Comparison of ENCODE assay signal across 14 cellular contexts in the genomic region with DNA sequence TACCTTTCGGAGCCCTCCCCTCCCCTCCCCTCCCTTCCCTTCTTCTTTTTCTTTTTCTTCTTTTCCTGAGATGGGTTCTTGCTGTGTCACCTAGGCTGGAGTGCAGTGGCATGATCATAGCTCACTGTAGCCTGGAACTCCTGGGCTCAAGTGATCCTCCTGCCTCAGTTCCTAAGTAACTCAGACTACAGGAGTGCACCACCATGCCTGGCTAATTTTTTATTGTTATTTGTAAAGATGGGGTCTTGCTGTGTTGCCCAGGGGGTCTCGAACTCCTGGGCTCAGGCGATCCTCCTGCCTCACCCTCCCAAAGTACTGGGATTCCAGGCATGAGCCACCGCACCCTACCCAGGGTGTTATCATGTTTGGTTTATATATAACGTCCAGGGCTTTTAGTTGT.
"Had no signal": no experiment of that assay in that cellular context is flagged by ENCODE, and none has a peak within 500 bp of the region (broad histone marks: within the 10 kb centered on the region; RNA-seq: fewer than 3 reads in every experiment).

No MANE protein-coding gene starts in this region.

- H3K36me3 Mint-ChIP-seq: activated CD4-positive, alpha-beta memory T cell treated with anti-CD3 and anti-CD28 coated beads for 36 hours; stimulated activated naive B cell treated with anti-CD40 and anti-IgM and Interleukin-4, amounts not matched to agents 10 μg/mL and 1 μg/mL and 100 μg/mL, for 72 hours; T-cell; type B pancreatic cell had no signal

- H3K4me1 ChIP-seq: foreskin keratinocyte, psoas muscle had no signal

- H3K36me3 ChIP-seq: spleen had no signal

- H3K9me3 Mint-ChIP-seq: activated CD4-positive, alpha-beta memory T cell treated with anti-CD3 and anti-CD28 coated beads for 36 hours; nephron; stimulated activated naive B cell treated with anti-CD40 and anti-IgM and Interleukin-4, amounts not matched to agents 10 μg/mL and 1 μg/mL and 100 μg/mL, for 72 hours; T-cell; type B pancreatic cell had no signal

- DNase-seq: activated T-cell treated with anti-CD3 and anti-CD28 coated beads for 4 hours; foreskin keratinocyte; left colon; mammary epithelial cell; stimulated activated CD4-positive, alpha-beta T cell treated with anti-CD3 and anti-CD28 coated beads, Interleukin-1b, Interleukin-23, amount 100 ng/mL, for 48 hours; stimulated activated naive B cell treated with anti-CD40 and anti-IgM and Interleukin-4, amounts not matched to agents 10 μg/mL and 1 μg/mL and 100 μg/mL, for 72 hours had no signal

- H3K27me3 Mint-ChIP-seq: activated CD4-positive, alpha-beta memory T cell treated with anti-CD3 and anti-CD28 coated beads for 36 hours; stimulated activated naive B cell treated with anti-CD40 and anti-IgM and Interleukin-4, amounts not matched to agents 10 μg/mL and 1 μg/mL and 100 μg/mL, for 72 hours; T-cell; type B pancreatic cell had no signal

- H3K4me3 Mint-ChIP-seq: activated CD4-positive, alpha-beta memory T cell treated with anti-CD3 and anti-CD28 coated beads for 36 hours; nephron; type B pancreatic cell had no signal

- H3K4me3 ChIP-seq: psoas muscle, SK-N-MC had no signal

- H3K9me3 ChIP-seq: psoas muscle, spleen had no signal

- H3K27ac ChIP-seq: foreskin keratinocyte, psoas muscle, SK-N-MC, spleen had no signal

- ATAC-seq: foreskin keratinocyte, psoas muscle, sciatic nerve had no signal

- H3K27ac Mint-ChIP-seq: activated CD4-positive, alpha-beta memory T cell treated with anti-CD3 and anti-CD28 coated beads for 36 hours; stimulated activated naive B cell treated with anti-CD40 and anti-IgM and Interleukin-4, amounts not matched to agents 10 μg/mL and 1 μg/mL and 100 μg/mL, for 72 hours; type B pancreatic cell had no signal
